In the genomic region with DNA sequence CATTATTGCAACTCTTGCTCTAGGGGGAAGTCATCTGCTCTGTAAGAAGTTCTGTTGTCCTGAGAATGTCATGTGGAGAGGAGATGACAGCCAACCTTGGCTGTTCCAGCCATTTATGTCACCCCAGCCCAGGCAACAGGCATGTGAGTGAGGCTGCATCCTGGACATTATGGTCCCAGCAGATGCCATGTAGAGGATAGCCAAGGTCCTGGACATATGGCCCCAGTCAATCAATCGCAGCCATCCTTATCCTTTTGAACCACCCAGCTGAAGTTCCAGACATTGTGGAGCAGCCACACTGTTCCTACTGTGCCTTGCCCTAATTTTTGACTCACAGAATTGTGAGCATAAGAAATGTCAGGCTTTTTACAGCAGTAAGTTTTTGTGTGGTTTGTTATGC, we compare ENCODE assay signal across 16 cellular contexts.
A peak's percentile ranks its signal among the peaks of the same experiment; 100 is the strongest.
DNase-seq lines count a peak whose midpoint lies in the region; ATAC-seq and TF ChIP-seq lines count a peak whose summit lies in the region.
"Had no signal": no experiment of that assay in that cellular context is flagged by ENCODE, and none has a peak within 500 bp of the region (broad histone marks: within the 10 kb centered on the region; RNA-seq: fewer than 3 reads in every experiment).

No MANE protein-coding gene starts in this region.

- intact Hi-C loops in PC-3 (cut with micrococcal nuclease) (loop anchor here (2.0 to 5.0 kb wide), 3 partner anchors 99 to 484 kb away; no protein-coding TSS in a partner anchor), lower leg skin (cut with DNase I; ENCODE audit: low total_unique reads) (no loop called here), natural killer cell (cut with micrococcal nuclease) (no loop called here)

- H3K27me3 Mint-ChIP-seq in glutamatergic neuron (ENCODE audit: unreplicated experiment) (no peaks in the 10 kb centered on the region), natural killer cell (ENCODE audit: low read depth in 2 of 2) (no peaks in the 10 kb centered on the region)
- H3K27me3 Mint-ChIP-seq in stimulated activated memory B cell treated with anti-CD40 and anti-IgM and Interleukin-4, amounts not matched to agents 10 μg/mL and 1 μg/mL and 100 μg/mL, for 72 hours = peaks cover 6% of the 10 kb centered on the region

- H3K79me2 ChIP-seq in PC-3 (ENCODE audit: low read length) = no peaks in the 10 kb centered on the region

- H3K27ac ChIP-seq in HEK293 (ENCODE audit: extremely low read depth, low read depth, low read length) (no peak overlapping the region), PC-3 (ENCODE audit: low read length) (no peak overlapping the region)

- no peak overlapping the region for H3K4me3 ChIP-seq in HEK293 (ENCODE audit: low read depth, low read length)
- no peak overlapping the region for H3K4me3 ChIP-seq in PC-3 (ENCODE audit: low read length)
- no peak overlapping the region for H3K4me3 ChIP-seq in lower leg skin (ENCODE audit: low read depth, poor library complexity, severe bottlenecking)
- H3K4me3 ChIP-seq: HAP-1 had no signal

- BruUV-seq in PC-3 (replicated peaks; lab: Mats Ljungman, UMichigan) = no TSS peak

- H3K9ac ChIP-seq in PC-3 (ENCODE audit: low read length) = no peak overlapping the region

- no peak for DNase-seq in PC-3
- DNase-seq in glutamatergic neuron = peak; percentile 11
- DNase-seq in lower leg skin (ENCODE audit: low spot score in 2 of 2) = no peak
- DNase-seq in NAMALWA (ENCODE audit: low spot score) = no peak
- DNase-seq in GM19240 (ENCODE audit: insufficient read length, low spot score) = no peak
- no peak for DNase-seq in natural killer cell
- DNase-seq: Calu3; CD4-positive, alpha-beta memory T cell; COR-L47; DMS79; EL; GF-D8; GOT3 had no signal

- H3K27ac Mint-ChIP-seq in glutamatergic neuron (ENCODE audit: unreplicated experiment) (no peak overlapping the region), natural killer cell (no peak overlapping the region)
- H3K27ac Mint-ChIP-seq in stimulated activated memory B cell treated with anti-CD40 and anti-IgM and Interleukin-4, amounts not matched to agents 10 μg/mL and 1 μg/mL and 100 μg/mL, for 72 hours = no peak overlapping the region
- H3K27ac Mint-ChIP-seq: CD4-positive, alpha-beta memory T cell had no signal

- no peaks in the 10 kb centered on the region for H4K20me1 ChIP-seq in PC-3 (ENCODE audit: low read length)

- no peaks in the 10 kb centered on the region for H3F3A ChIP-seq in PC-3 (ENCODE audit: low read length, unreplicated experiment)

- no peaks in the 10 kb centered on the region for H3K27me3 ChIP-seq in PC-3 (ENCODE audit: low read length)

- no peaks in the 10 kb centered on the region for H3K9me2 ChIP-seq in PC-3 (replicated peaks; ENCODE audit: low read length)

- 92 to 100% methylated on average over 1 of the region's 1 CpG for WGBS in lower leg skin, 2 donors

- H3K4me1 ChIP-seq in HEK293 (ENCODE audit: control insufficient read depth, insufficient read depth, low read length) (no peaks in the 10 kb centered on the region), PC-3 (ENCODE audit: insufficient read depth, low read length) (peaks cover 12% of the 10 kb centered on the region)

- POLR2A ChIA-PET in HEK293 (lab: Yijun Ruan, JAX) = no interaction called here
- POLR2A ChIA-PET in PC-3 (lab: Charles Lee; ENCODE audit: unreplicated experiment) = no interaction called here

- no peak overlapping the region for H2AFZ ChIP-seq in PC-3 (ENCODE audit: low read length)

- no peak overlapping the region for H3K4me2 ChIP-seq in PC-3 (ENCODE audit: low read length)

- H3K9me3 ChIP-seq in HEK293 (ENCODE audit: control insufficient read depth, insufficient read depth, low read depth, low read length) = no peaks in the 10 kb centered on the region
- no peaks in the 10 kb centered on the region for H3K9me3 ChIP-seq in PC-3 (ENCODE audit: low read length)
- H3K9me3 ChIP-seq: HAP-1 had no signal

- ATAC-seq in PC-3 (peak; percentile 52), natural killer cell (no peak)
- peak; percentile 29 for ATAC-seq in stimulated activated memory B cell treated with anti-CD40 and anti-IgM and Interleukin-4, amounts not matched to agents 10 μg/mL and 1 μg/mL and 100 μg/mL, for 72 hours

- TF ChIP-seq CTCF in HEK293 (tag by site-specific recombination; IDR thresholded peaks at IDR 0.05) (no peak), PC-3 (conservative IDR thresholded peaks at IDR 0.05; ENCODE audit: low read depth, low read length) (no peak), glutamatergic neuron (IDR thresholded peaks at IDR 0.05; ENCODE audit: partially characterized antibody, unreplicated experiment) (no peak), lower leg skin (IDR thresholded peaks at IDR 0.05) (no peak), natural killer cell (IDR thresholded peaks at IDR 0.05) (no peak)

- H3K36me3 ChIP-seq in HEK293 (ENCODE audit: control insufficient read depth in 2 of 2, insufficient read depth in 1 of 2, low read length in 2 of 2) (no peaks in the 10 kb centered on the region), PC-3 (ENCODE audit: low read depth, low read length) (no peaks in the 10 kb centered on the region)
- H3K36me3 ChIP-seq: HAP-1 had no signal

- H3K36me3 Mint-ChIP-seq in glutamatergic neuron (ENCODE audit: unreplicated experiment) (no peaks in the 10 kb centered on the region), natural killer cell (no peaks in the 10 kb centered on the region)
- H3K36me3 Mint-ChIP-seq in stimulated activated memory B cell treated with anti-CD40 and anti-IgM and Interleukin-4, amounts not matched to agents 10 μg/mL and 1 μg/mL and 100 μg/mL, for 72 hours = no peaks in the 10 kb centered on the region
- H3K36me3 Mint-ChIP-seq: CD4-positive, alpha-beta memory T cell had no signal

- CTCF ChIA-PET in HEK293 (lab: Yijun Ruan, JAX) (interaction anchor here (1.5 kb wide), 1 partner anchor 266 kb away, joined by 6 read pairs; no protein-coding TSS in a partner anchor), PC-3 (lab: Charles Lee) (no interaction called here)

- H3K4me3 Mint-ChIP-seq in glutamatergic neuron (ENCODE audit: unreplicated experiment) (no peak overlapping the region), natural killer cell (no peak overlapping the region)
- no peak overlapping the region for H3K4me3 Mint-ChIP-seq in stimulated activated memory B cell treated with anti-CD40 and anti-IgM and Interleukin-4, amounts not matched to agents 10 μg/mL and 1 μg/mL and 100 μg/mL, for 72 hours
- H3K4me3 Mint-ChIP-seq: CD4-positive, alpha-beta memory T cell had no signal

- peaks cover 4% of the 10 kb centered on the region for H3K4me1 Mint-ChIP-seq in glutamatergic neuron (ENCODE audit: low read depth, unreplicated experiment)
- H3K4me1 Mint-ChIP-seq in stimulated activated memory B cell treated with anti-CD40 and anti-IgM and Interleukin-4, amounts not matched to agents 10 μg/mL and 1 μg/mL and 100 μg/mL, for 72 hours = no peaks in the 10 kb centered on the region
- H3K4me1 Mint-ChIP-seq in natural killer cell = no peaks in the 10 kb centered on the region
- H3K4me1 Mint-ChIP-seq: CD4-positive, alpha-beta memory T cell had no signal

- no peak for TF ChIP-seq POLR2A in lower leg skin (IDR thresholded peaks at IDR 0.05)

- H3K9me3 Mint-ChIP-seq in glutamatergic neuron (ENCODE audit: unreplicated experiment) (peaks cover 2% of the 10 kb centered on the region), natural killer cell (peaks cover 0 to 2% of the 10 kb centered on the region in 2 donors)
- no peaks in the 10 kb centered on the region for H3K9me3 Mint-ChIP-seq in stimulated activated memory B cell treated with anti-CD40 and anti-IgM and Interleukin-4, amounts not matched to agents 10 μg/mL and 1 μg/mL and 100 μg/mL, for 72 hours

TF ChIP-seq in HEK293, 187 proteins besides CTCF, POLR2A, EP300 and RAD21:
- TF ChIP-seq ZNF341 (tag by site-specific recombination; IDR thresholded peaks at IDR 0.05; ENCODE audit: low read depth) (0 out of 2 replicates have a peak, but pooled peaks have one; percentile 31), ZNF366 (tag by site-specific recombination; conservative IDR thresholded peaks at IDR 0.05) (no peak), ZNF391 (tag by site-specific recombination; IDR thresholded peaks at IDR 0.05; ENCODE audit: borderline replicate concordance, low read depth) (no peak)

Comparison
In these comparisons a context has a peak if more than half of its experiments do, and no peak if none do; other contexts are left out.
1. ATAC-seq: peak in PC-3 (single experiment) and stimulated activated memory B cell treated with anti-CD40 and anti-IgM and Interleukin-4, amounts not matched to agents 10 μg/mL and 1 μg/mL and 100 μg/mL, for 72 hours (single experiment); none in natural killer cell (0 of 3).